ENCODE assay signal across 1 cellular context in the genomic region with DNA sequence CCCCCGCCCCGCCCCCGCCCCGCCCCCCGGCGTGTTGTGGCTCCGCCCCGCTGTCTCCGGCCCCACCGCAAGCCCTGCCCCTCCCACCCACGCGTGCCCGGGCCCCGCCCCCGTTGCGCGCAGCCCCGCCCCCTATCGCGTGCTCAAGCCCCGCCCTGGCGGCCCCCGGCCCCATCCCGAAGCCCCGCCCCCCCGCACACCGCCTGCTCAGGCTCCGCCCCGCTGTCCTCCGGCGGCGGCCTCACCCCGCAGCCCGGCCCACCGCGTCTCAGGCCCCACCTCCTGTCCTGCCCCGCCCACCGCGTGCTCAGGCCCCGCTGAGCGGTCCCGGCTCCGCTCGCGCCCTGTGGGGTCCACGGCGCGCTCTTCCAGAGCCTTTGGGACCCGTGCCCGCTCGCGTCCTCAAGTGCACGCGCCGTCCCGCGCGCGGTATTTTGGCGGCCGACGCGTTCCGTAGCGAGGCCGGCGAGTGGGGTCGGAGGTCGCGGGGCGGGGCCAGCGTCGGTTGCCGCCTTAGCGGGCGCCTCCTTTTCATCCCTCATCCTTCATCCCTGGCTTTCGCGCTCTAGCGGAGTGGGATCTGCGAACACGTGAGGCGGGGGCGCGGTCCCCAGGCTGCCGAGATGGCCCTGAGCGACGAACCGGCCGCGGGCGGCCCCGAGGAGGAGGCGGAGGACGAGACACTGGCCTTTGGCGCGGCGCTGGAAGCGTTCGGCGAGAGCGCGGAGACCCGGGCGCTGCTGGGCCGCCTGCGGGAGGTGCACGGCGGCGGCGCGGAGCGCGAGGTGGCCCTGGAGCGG.
TF ChIP-seq lines count a peak whose summit lies in the region.

Gene TBCD (plus strand): TSS at position 495 of the 800 bp plus-strand sequence. CDS start 129 bp downstream, at position 624.

TF ChIP-seq in HEK293, 187 proteins besides CTCF, POLR2A, EP300 and RAD21 (continued from another document):
- TF ChIP-seq PATZ1 (tag by site-specific recombination; IDR thresholded peaks at IDR 0.05) (peak; percentile 45; the same call in 1 of the 2 replicates), GLIS1 (tag by site-specific recombination; IDR thresholded peaks at IDR 0.05) (peak; percentile 96), ZNF366 (tag by site-specific recombination; conservative IDR thresholded peaks at IDR 0.05) (peak; percentile 69), HIC1 (tag by site-specific recombination; IDR thresholded peaks at IDR 0.05) (peak; percentile 20; the same call in 1 of the 2 replicates), ZBTB7A (tag by site-specific recombination; IDR thresholded peaks at IDR 0.05; ENCODE audit: low read depth) (0 out of 2 replicates have a peak, but pooled peaks have one; percentile 41), ZBTB49 (tag by site-specific recombination; IDR thresholded peaks at IDR 0.05; ENCODE audit: low read depth) (no peak), ZNF621 (tag by site-specific recombination; IDR thresholded peaks at IDR 0.05) (no peak), SP2 (tag by site-specific recombination; IDR thresholded peaks at IDR 0.05) (peak; percentile 76), ZNF10 (tag by site-specific recombination; IDR thresholded peaks at IDR 0.05) (no peak; the same call in 1 of the 2 replicates), ZNF157 (tag by site-specific recombination; IDR thresholded peaks at IDR 0.05) (no peak), ZNF830 (tag by site-specific recombination; IDR thresholded peaks at IDR 0.05; ENCODE audit: low read depth) (no peak), ZNF19 (tag by site-specific recombination; IDR thresholded peaks at IDR 0.05; ENCODE audit: low read depth) (no peak), WT1 (tag by site-specific recombination; IDR thresholded peaks at IDR 0.05) (peak; percentile 56)
- TF ChIP-seq, protein P1, sequence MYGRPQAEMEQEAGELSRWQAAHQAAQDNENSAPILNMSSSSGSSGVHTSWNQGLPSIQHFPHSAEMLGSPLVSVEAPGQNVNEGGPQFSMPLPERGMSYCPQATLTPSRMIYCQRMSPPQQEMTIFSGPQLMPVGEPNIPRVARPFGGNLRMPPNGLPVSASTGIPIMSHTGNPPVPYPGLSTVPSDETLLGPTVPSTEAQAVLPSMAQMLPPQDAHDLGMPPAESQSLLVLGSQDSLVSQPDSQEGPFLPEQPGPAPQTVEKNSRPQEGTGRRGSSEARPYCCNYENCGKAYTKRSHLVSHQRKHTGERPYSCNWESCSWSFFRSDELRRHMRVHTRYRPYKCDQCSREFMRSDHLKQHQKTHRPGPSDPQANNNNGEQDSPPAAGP (tag by site-specific recombination; IDR thresholded peaks at IDR 0.05): peak; percentile 86
- TF ChIP-seq, protein P2, sequence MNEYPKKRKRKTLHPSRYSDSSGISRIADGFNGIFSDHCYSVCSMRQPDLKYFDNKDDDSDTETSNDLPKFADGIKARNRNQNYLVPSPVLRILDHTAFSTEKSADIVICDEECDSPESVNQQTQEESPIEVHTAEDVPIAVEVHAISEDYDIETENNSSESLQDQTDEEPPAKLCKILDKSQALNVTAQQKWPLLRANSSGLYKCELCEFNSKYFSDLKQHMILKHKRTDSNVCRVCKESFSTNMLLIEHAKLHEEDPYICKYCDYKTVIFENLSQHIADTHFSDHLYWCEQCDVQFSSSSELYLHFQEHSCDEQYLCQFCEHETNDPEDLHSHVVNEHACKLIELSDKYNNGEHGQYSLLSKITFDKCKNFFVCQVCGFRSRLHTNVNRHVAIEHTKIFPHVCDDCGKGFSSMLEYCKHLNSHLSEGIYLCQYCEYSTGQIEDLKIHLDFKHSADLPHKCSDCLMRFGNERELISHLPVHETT (tag by site-specific recombination; IDR thresholded peaks at IDR 0.05): no peak
- TF ChIP-seq, protein P3, sequence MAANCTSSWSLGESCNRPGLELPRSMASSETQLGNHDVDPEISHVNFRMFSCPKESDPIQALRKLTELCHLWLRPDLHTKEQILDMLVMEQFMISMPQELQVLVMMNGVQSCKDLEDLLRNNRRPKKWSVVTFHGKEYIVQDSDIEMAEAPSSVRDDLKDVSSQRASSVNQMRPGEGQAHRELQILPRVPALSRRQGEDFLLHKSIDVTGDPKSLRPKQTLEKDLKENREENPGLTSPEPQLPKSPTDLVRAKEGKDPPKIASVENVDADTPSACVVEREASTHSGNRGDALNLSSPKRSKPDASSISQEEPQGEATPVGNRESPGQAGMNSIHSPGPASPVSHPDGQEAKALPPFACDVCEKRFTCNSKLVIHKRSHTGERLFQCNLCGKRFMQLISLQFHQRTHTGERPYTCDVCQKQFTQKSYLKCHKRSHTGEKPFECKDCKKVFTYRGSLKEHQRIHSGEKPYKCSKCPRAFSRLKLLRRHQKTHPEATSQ (tag by site-specific recombination; IDR thresholded peaks at IDR 0.05): peak; percentile 88; the same call in 1 of the 2 replicates
- TF ChIP-seq, protein P4, sequence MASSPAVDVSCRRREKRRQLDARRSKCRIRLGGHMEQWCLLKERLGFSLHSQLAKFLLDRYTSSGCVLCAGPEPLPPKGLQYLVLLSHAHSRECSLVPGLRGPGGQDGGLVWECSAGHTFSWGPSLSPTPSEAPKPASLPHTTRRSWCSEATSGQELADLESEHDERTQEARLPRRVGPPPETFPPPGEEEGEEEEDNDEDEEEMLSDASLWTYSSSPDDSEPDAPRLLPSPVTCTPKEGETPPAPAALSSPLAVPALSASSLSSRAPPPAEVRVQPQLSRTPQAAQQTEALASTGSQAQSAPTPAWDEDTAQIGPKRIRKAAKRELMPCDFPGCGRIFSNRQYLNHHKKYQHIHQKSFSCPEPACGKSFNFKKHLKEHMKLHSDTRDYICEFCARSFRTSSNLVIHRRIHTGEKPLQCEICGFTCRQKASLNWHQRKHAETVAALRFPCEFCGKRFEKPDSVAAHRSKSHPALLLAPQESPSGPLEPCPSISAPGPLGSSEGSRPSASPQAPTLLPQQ (tag by site-specific recombination; IDR thresholded peaks at IDR 0.05): peak; percentile 98
